Comparison of ENCODE assay signal across 28 cellular contexts in genomic region chr2:222255090-222255489, GRCh38. TPM values are rescaled to one million over a fixed set of nuclear protein-coding genes. Genes with fewer than 3 reads are reported as not detected.
"Had no signal": no experiment of that assay in that cellular context is flagged by ENCODE, and none has a peak within 500 bp of the region (broad histone marks: within the 10 kb centered on the region; RNA-seq: fewer than 3 reads in every experiment).

No MANE protein-coding gene starts in this region.

- DNase-seq: activated CD4-positive, alpha-beta memory T cell treated with anti-CD3 and anti-CD28 coated beads for 36 hours; activated CD4-positive, alpha-beta T cell treated with anti-CD3 and anti-CD28 coated beads for 36 hours; activated CD4-positive, alpha-beta T cell treated with anti-CD3 and anti-CD28 coated beads, Interleukin-2, amount 50 U/mL, for 1 hour; activated CD8-positive, alpha-beta memory T cell treated with anti-CD3 and anti-CD28 coated beads, Interleukin-2, amount 50 U/mL, for 4 hours; activated gamma-delta T cell treated with Interleukin-2 at 50 U/mL for 16 hours; activated naive CD4-positive, alpha-beta T cell treated with anti-CD3 and anti-CD28 coated beads for 36 hours; activated T-cell treated with anti-CD3 and anti-CD28 coated beads for 4 hours; activated T-cell treated with anti-CD3 and anti-CD28 coated beads, Interleukin-2, amount 50 U/mL, for 4 hours; adrenal gland; body of pancreas; MM.1S; MV-4-11; NCI-H1092; NCI-H1436 treated with DMSO at 0.1 percent for 48 hours; NCI-H1694 treated with DMSO at 0.1 percent for 48 hours; NCI-H2029; NCI-H510A; NCI-H526; NCI-H748 treated with DMSO at 0.1 percent for 48 hours; NK-92 treated with Interleukin-12 subunit alpha and Interleukin-12 subunit beta, amount 100 ng/mL, for 24 hours; PC-9; SIG-M5 had no signal

RNA-seq across cellular contexts. Expression of gene PAX3, which starts 43.7 kb away (rescaled TPM):
- total RNA-seq: activated CD4-positive, alpha-beta memory T cell treated with anti-CD3 and anti-CD28 coated beads for 36 hours; activated CD4-positive, alpha-beta T cell treated with anti-CD3 and anti-CD28 coated beads for 36 hours; activated naive CD4-positive, alpha-beta T cell treated with anti-CD3 and anti-CD28 coated beads for 36 hours; activated naive CD4-positive, alpha-beta T cell treated with anti-CD3 and anti-CD28 coated beads, Interleukin-2, amount 50 U/mL, for 72 hours; activated T-cell treated with anti-CD3 and anti-CD28 coated beads, Interleukin-2, amount 50 U/mL, for 4 hours; activated T-helper 1 cell treated with anti-CD3 and anti-CD28 coated beads, Interleukin-12 subunit alpha, Interleukin-12 subunit beta, Interleukin-2, Interleukin-4 antibody, amounts not matched to agents 30 ng/mL and 10 ng/mL and 1 ng/mL, durations not matched to agents 14 hours and 24 hours and 36 hours; adrenal gland; astrocyte; body of pancreas; PC-9; Right ventricle myocardium inferior; T-helper 1 cell treated with Interleukin-12 subunit alpha and Interleukin-12 subunit beta and Interleukin-4 antibody, amounts not matched to agents 30 ng/mL and 1 ng/mL, for 36 hours; T-helper 2 cell treated with Interferon-gamma antibody and Interleukin-4, amounts not matched to agents 100 ng/mL and 5 ng/mL, for 36 hours had no signal
